34 cellular contexts compared by ENCODE assay signal in genomic region chr1:109170051-109170775, GRCh38. TPM values are rescaled to one million over a fixed set of nuclear protein-coding genes. Genes with fewer than 3 reads are reported as not detected.
DNase-seq lines count a peak whose midpoint lies in the region; ATAC-seq and TF ChIP-seq lines count a peak whose summit lies in the region.
"Had no signal": no experiment of that assay in that cellular context is flagged by ENCODE, and none has a peak within 500 bp of the region (broad histone marks: within the 10 kb centered on the region; RNA-seq: fewer than 3 reads in every experiment).

No MANE protein-coding gene starts in this region.

- no peak for TF ChIP-seq POLR2A in thyroid gland (IDR thresholded peaks at IDR 0.05)

- POLR2A ChIA-PET in activated CD4-positive, alpha-beta memory T cell treated with anti-CD3 and anti-CD28 coated beads, Interleukin-2, amount 10 ng/mL, durations not matched to agents 7 days and 5 days (lab: Charles Lee): no interaction called here

- no peak overlapping the region for H3K27ac Mint-ChIP-seq in activated CD4-positive, alpha-beta memory T cell treated with anti-CD3 and anti-CD28 coated beads, Interleukin-2, amount 10 ng/mL, durations not matched to agents 7 days and 5 days
- H3K27ac Mint-ChIP-seq: activated CD4-positive, alpha-beta memory T cell treated with anti-CD3 and anti-CD28 coated beads for 36 hours; activated naive CD4-positive, alpha-beta T cell treated with anti-CD3 and anti-CD28 coated beads, Interleukin-2, amount 50 U/mL, for 24 hours; activated T-helper 17 cell treated with anti-CD3 and anti-CD28 coated beads, Interleukin-2, amount 50 U/mL, for 72 hours; stimulated activated effector memory CD8-positive, alpha-beta T cell treated with anti-CD3 and anti-CD28 coated beads, Interleukin-12 subunit alpha, Interleukin-12 subunit beta, amount 100 ng/mL, for 72 hours had no signal

- no peaks in the 10 kb centered on the region for H3K9me3 ChIP-seq in thyroid gland
- no peaks in the 10 kb centered on the region for H3K9me3 ChIP-seq in colonic mucosa
- H3K9me3 ChIP-seq: BE2C, HAP-1, lower lobe of right lung, pancreas, upper lobe of left lung had no signal

- no peaks in the 10 kb centered on the region for H3K9me3 Mint-ChIP-seq in activated CD4-positive, alpha-beta memory T cell treated with anti-CD3 and anti-CD28 coated beads, Interleukin-2, amount 10 ng/mL, durations not matched to agents 7 days and 5 days
- H3K9me3 Mint-ChIP-seq: activated CD4-positive, alpha-beta memory T cell treated with anti-CD3 and anti-CD28 coated beads for 36 hours; activated naive CD4-positive, alpha-beta T cell treated with anti-CD3 and anti-CD28 coated beads, Interleukin-2, amount 50 U/mL, for 24 hours; activated T-helper 17 cell treated with anti-CD3 and anti-CD28 coated beads, Interleukin-2, amount 50 U/mL, for 72 hours; stimulated activated effector memory CD8-positive, alpha-beta T cell treated with anti-CD3 and anti-CD28 coated beads, Interleukin-12 subunit alpha, Interleukin-12 subunit beta, amount 100 ng/mL, for 72 hours had no signal

- H3K9ac ChIP-seq in colonic mucosa (ENCODE audit: low read depth in 2 of 2, low read length in 2 of 2): no peak overlapping the region

- CTCF ChIA-PET in activated CD4-positive, alpha-beta memory T cell treated with anti-CD3 and anti-CD28 coated beads, Interleukin-2, amount 10 ng/mL, durations not matched to agents 7 days and 5 days (lab: Charles Lee): interaction anchor here (0.6 kb wide), 1 partner anchor 85 kb away, joined by 3 read pairs; no protein-coding TSS in a partner anchor

- H3K27me3 ChIP-seq in thyroid gland (no peaks in the 10 kb centered on the region), colonic mucosa (no peaks in the 10 kb centered on the region)
- H3K27me3 ChIP-seq: BE2C, dorsolateral prefrontal cortex, pancreas, upper lobe of left lung had no signal

- H3K27ac ChIP-seq in thyroid gland (peak overlapping the region in 1 of 3 donors; percentile 73), colonic mucosa (no peak overlapping the region)
- H3K27ac ChIP-seq: epithelial cell of prostate, lower lobe of right lung had no signal

- 74 to 84% methylated on average over 7 of the region's 7 CpGs for WGBS in thyroid gland, 2 donors

- no peaks in the 10 kb centered on the region for H3K27me3 Mint-ChIP-seq in activated CD4-positive, alpha-beta memory T cell treated with anti-CD3 and anti-CD28 coated beads, Interleukin-2, amount 10 ng/mL, durations not matched to agents 7 days and 5 days
- H3K27me3 Mint-ChIP-seq: activated CD4-positive, alpha-beta memory T cell treated with anti-CD3 and anti-CD28 coated beads for 36 hours; activated naive CD4-positive, alpha-beta T cell treated with anti-CD3 and anti-CD28 coated beads, Interleukin-2, amount 50 U/mL, for 24 hours; activated T-helper 17 cell treated with anti-CD3 and anti-CD28 coated beads, Interleukin-2, amount 50 U/mL, for 72 hours had no signal

- intact Hi-C loops in left colon (cut with DNase I, micrococcal nuclease) (no loop called here), thyroid gland (cut with DNase I) (no loop called here), colonic mucosa (cut with DNase I) (no loop called here)

- no peak overlapping the region for H3K4me3 ChIP-seq in choroid plexus epithelial cell (ENCODE audit: low read depth, low read length)
- no peak overlapping the region for H3K4me3 ChIP-seq in thyroid gland (replicated peaks in 1 of 3)
- H3K4me3 ChIP-seq in colonic mucosa: no peak overlapping the region
- H3K4me3 ChIP-seq: dorsolateral prefrontal cortex, HAP-1, lower lobe of right lung, pancreas, upper lobe of left lung had no signal

- no peaks in the 10 kb centered on the region for H3K36me3 Mint-ChIP-seq in activated CD4-positive, alpha-beta memory T cell treated with anti-CD3 and anti-CD28 coated beads, Interleukin-2, amount 10 ng/mL, durations not matched to agents 7 days and 5 days (ENCODE audit: low read depth)
- H3K36me3 Mint-ChIP-seq: stimulated activated effector memory CD8-positive, alpha-beta T cell treated with anti-CD3 and anti-CD28 coated beads, Interleukin-12 subunit alpha, Interleukin-12 subunit beta, amount 100 ng/mL, for 72 hours had no signal

- H3K4me1 ChIP-seq in thyroid gland (peaks cover 11 to 19% of the 10 kb centered on the region in 2 donors), colonic mucosa (no peaks in the 10 kb centered on the region)
- H3K4me1 ChIP-seq: BE2C, lower lobe of right lung, pancreas had no signal

- DNase-seq in Daoy (ENCODE audit: low read depth): peak; percentile 49
- peak; percentile 51 for DNase-seq in MV-4-11 (lab: John Stamatoyannopoulos, UW)
- DNase-seq in choroid plexus epithelial cell (ENCODE audit: low read depth): peak; percentile 40
- no peak for DNase-seq in left colon
- no peak for DNase-seq in thyroid gland
- no peak for DNase-seq in activated CD4-positive, alpha-beta memory T cell treated with anti-CD3 and anti-CD28 coated beads, Interleukin-2, amount 10 ng/mL, durations not matched to agents 7 days and 5 days
- no peak for DNase-seq in colonic mucosa
- DNase-seq: ACHN; activated CD4-positive, alpha-beta memory T cell treated with anti-CD3 and anti-CD28 coated beads for 36 hours; activated CD4-positive, CD25-positive, alpha-beta regulatory T cell treated with anti-CD3 and anti-CD28 coated beads, Interleukin-2, amount 50 U/mL, for 72 hours; anterior cingulate cortex; BE2C; caudate nucleus; COR-L47; DMS79; dorsolateral prefrontal cortex; KBM-7; lower lobe of right lung; NCI-H146; NCI-H510A treated with DMSO at 0.1 percent for 48 hours; NK-92 treated with Interleukin-12 subunit alpha and Interleukin-12 subunit beta, amount 100 ng/mL, for 24 hours; pancreas; right cardiac atrium; stimulated activated CD4-positive, alpha-beta T cell treated with anti-CD3 and anti-CD28 coated beads, Interleukin-12 subunit alpha, Interleukin-12 subunit beta, amount 100 ng/mL, for 4 hours; stimulated activated CD4-positive, alpha-beta T cell treated with anti-CD3 and anti-CD28 coated beads, Interleukin-4, amount 100 ng/mL, for 24 hours; substantia nigra; upper lobe of left lung had no signal

- H3K36me3 ChIP-seq in thyroid gland (no peaks in the 10 kb centered on the region), colonic mucosa (no peaks in the 10 kb centered on the region)
- H3K36me3 ChIP-seq: BE2C, HAP-1, lower lobe of right lung, upper lobe of left lung had no signal

- TF ChIP-seq CTCF in choroid plexus epithelial cell (conservative IDR thresholded peaks at IDR 0.05; ENCODE audit: low read depth, low read length) (no peak), thyroid gland (IDR thresholded peaks at IDR 0.05) (no peak), colonic mucosa (IDR thresholded peaks at IDR 0.05) (no peak)

- ATAC-seq in left colon: peak; percentile 60
- ATAC-seq in activated CD4-positive, CD25-positive, alpha-beta regulatory T cell treated with anti-CD3 and anti-CD28 coated beads, Interleukin-2, amount 50 U/mL, for 24 hours: no peak
- ATAC-seq: activated T-helper 17 cell treated with anti-CD3 and anti-CD28 coated beads, Interleukin-2, amount 50 U/mL, for 72 hours; Panc1; stimulated activated effector memory CD8-positive, alpha-beta T cell treated with anti-CD3 and anti-CD28 coated beads, Interleukin-12 subunit alpha, Interleukin-12 subunit beta, amount 100 ng/mL, for 72 hours had no signal

- peaks cover 21% of the 10 kb centered on the region for H3K4me1 Mint-ChIP-seq in activated CD4-positive, alpha-beta memory T cell treated with anti-CD3 and anti-CD28 coated beads, Interleukin-2, amount 10 ng/mL, durations not matched to agents 7 days and 5 days
- H3K4me1 Mint-ChIP-seq: activated naive CD4-positive, alpha-beta T cell treated with anti-CD3 and anti-CD28 coated beads, Interleukin-2, amount 50 U/mL, for 24 hours; activated T-helper 17 cell treated with anti-CD3 and anti-CD28 coated beads, Interleukin-2, amount 50 U/mL, for 72 hours; stimulated activated effector memory CD8-positive, alpha-beta T cell treated with anti-CD3 and anti-CD28 coated beads, Interleukin-12 subunit alpha, Interleukin-12 subunit beta, amount 100 ng/mL, for 72 hours had no signal

- no peak overlapping the region for H3K4me3 Mint-ChIP-seq in activated CD4-positive, alpha-beta memory T cell treated with anti-CD3 and anti-CD28 coated beads, Interleukin-2, amount 10 ng/mL, durations not matched to agents 7 days and 5 days
- H3K4me3 Mint-ChIP-seq: activated CD4-positive, alpha-beta memory T cell treated with anti-CD3 and anti-CD28 coated beads for 36 hours; activated naive CD4-positive, alpha-beta T cell treated with anti-CD3 and anti-CD28 coated beads, Interleukin-2, amount 50 U/mL, for 24 hours; activated T-helper 17 cell treated with anti-CD3 and anti-CD28 coated beads, Interleukin-2, amount 50 U/mL, for 72 hours; stimulated activated effector memory CD8-positive, alpha-beta T cell treated with anti-CD3 and anti-CD28 coated beads, Interleukin-12 subunit alpha, Interleukin-12 subunit beta, amount 100 ng/mL, for 72 hours had no signal

RNA-seq across cellular contexts. Expression of gene SARS1, which starts 43.5 kb away (rescaled TPM):
- 287 and 323 TPM in 2 replicates for total RNA-seq in Daoy (2014; rRNA removed; shearing (Covaris generic))
- total RNA-seq in left colon (100 to 1,000 TPM; 117 to 155 TPM), thyroid gland (100 to 1,000 TPM; 164 to 264 (median 200) TPM), colonic mucosa (100 to 1,000 TPM; 139 to 193 TPM)
- total RNA-seq in activated CD4-positive, alpha-beta memory T cell treated with anti-CD3 and anti-CD28 coated beads, Interleukin-2, amount 10 ng/mL, durations not matched to agents 7 days and 5 days: 100 to 1,000 TPM; 193 to 195 TPM

RNA-seq across cellular contexts. Expression of gene ELAPOR1, which starts 56.3 kb away (rescaled TPM):
- 0.23 and 0.33 TPM in 2 replicates for total RNA-seq in Daoy (2014; rRNA removed; shearing (Covaris generic))
- 100 to 1,000 TPM in 1 of 2 donors, 10 to 100 TPM in 1; 96.7 to 121 TPM for total RNA-seq in left colon
- total RNA-seq in thyroid gland: 10 to 100 TPM in 2 of 4 donors, 1 to 10 TPM in 2; 4.7 to 24.0 (median 12.3) TPM
- total RNA-seq in activated CD4-positive, alpha-beta memory T cell treated with anti-CD3 and anti-CD28 coated beads, Interleukin-2, amount 10 ng/mL, durations not matched to agents 7 days and 5 days: 1 to 10 TPM; 4.1 to 5.0 TPM
- 100 to 1,000 TPM; 110 to 163 TPM for total RNA-seq in colonic mucosa

Comparison
In these comparisons a context has a peak if more than half of its experiments do, and no peak if none do; other contexts are left out.
1. DNase-seq: peak in Daoy (single experiment), MV-4-11 (single experiment) and choroid plexus epithelial cell (single experiment); none in left colon (0 of 2), thyroid gland (0 of 2), activated CD4-positive, alpha-beta memory T cell treated with anti-CD3 and anti-CD28 coated beads, Interleukin-2, amount 10 ng/mL, durations not matched to agents 7 days and 5 days (single experiment) and colonic mucosa (single experiment).